ENCODE assay signal across 8 cellular contexts in the genomic region with DNA sequence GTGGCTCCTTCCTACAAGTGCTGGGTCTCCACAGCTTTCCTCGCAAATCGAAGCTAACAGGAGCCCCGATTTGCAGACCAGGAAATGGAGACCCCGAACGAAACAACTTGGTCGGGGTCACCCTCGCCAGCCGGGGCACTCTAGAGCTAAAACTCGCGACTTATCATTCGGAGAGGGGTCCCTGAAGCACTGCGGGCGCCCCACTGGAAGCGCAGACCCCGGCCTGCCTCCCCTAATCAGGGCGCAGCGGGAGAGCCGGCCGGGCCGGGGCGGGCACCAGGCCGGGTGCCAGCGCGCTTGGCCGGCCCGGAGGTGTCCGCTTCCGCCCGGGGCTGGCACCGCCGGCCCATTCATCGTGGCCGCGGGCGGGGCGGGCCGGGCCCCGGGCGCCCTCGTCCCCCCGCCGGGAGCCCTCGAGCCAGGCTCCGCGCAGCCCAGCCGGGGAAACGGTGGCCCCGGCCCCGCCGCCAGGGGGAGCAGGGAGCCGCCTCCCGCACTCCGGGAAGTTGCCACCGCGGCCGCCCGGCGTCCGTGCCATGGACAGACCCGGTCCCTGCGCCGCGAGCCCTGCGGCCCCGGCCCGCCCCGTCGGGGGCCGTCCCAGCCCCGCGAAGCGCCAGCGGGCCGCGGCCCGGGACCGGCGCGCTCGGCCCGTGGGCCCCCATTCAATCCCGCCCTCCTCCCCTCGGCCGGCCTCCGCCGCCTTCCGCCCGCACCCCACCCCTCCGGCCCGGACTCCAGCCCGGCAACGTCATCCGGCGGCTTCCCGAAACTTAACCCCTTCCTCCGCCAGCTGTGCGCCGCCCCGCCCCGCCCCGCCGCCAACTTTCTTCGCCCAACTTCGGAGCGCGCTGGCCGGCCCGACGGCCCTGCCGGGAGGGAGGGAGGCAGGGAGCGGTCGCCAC. TPM values are rescaled to one million over a fixed set of nuclear protein-coding genes. Genes with fewer than 3 reads are reported as not detected.
DNase-seq lines count a peak whose midpoint lies in the region; ATAC-seq and TF ChIP-seq lines count a peak whose summit lies in the region.

No MANE protein-coding gene starts in this region.

- H3K36me3 ChIP-seq in HUES48 (ENCODE audit: control insufficient read depth, insufficient read depth, low read length) (peaks cover 30% of the 10 kb centered on the region), SK-N-MC (ENCODE audit: insufficient read depth, low read length) (no peaks in the 10 kb centered on the region; the same call in 1 of the 2 replicates), suprapubic skin (peaks cover 15% of the 10 kb centered on the region)

- no peak for TF ChIP-seq POLR2A in suprapubic skin (IDR thresholded peaks at IDR 0.05)

- H3K4me3 ChIP-seq in HUES48 (ENCODE audit: low read depth, low read length), result peak overlapping the region; percentile 84
- peak overlapping the region; percentile 81 for H3K4me3 ChIP-seq in SK-N-MC
- H3K4me3 ChIP-seq in suprapubic skin, result peak overlapping the region; percentile 75

- H3K9ac ChIP-seq in HUES48 (ENCODE audit: low read depth, low read length) (peak overlapping the region; percentile 51; the same call in 1 of the 2 replicates), SK-N-MC (ENCODE audit: insufficient read length) (peak overlapping the region; percentile 60)

- peak; percentile 75 to 85 for TF ChIP-seq CTCF in suprapubic skin (IDR thresholded peaks at IDR 0.05)

- WGBS in suprapubic skin, result no CpG with 5 or more reads among the region's 112 CpGs

- DNase-seq in Caki2 (ENCODE audit: low read depth) (peak; percentile 67), SK-N-MC (ENCODE audit: low read depth, low spot score) (no peak), globus pallidus (ENCODE audit: low spot score) (peak; percentile 84), occipital lobe (lab: John Stamatoyannopoulos, UW) (peak; percentile 41), suprapubic skin (ENCODE audit: low spot score in 2 of 2) (peak; percentile 89 to 91)
- DNase-seq in activated naive CD4-positive, alpha-beta T cell treated with anti-CD3 and anti-CD28 coated beads, Interleukin-2, amount 50 U/mL, for 16 hours, result peak; percentile 82

- H3K27ac ChIP-seq in HUES48 (ENCODE audit: low read depth, low read length) (peak overlapping the region; percentile 73), SK-N-MC (no peak overlapping the region), suprapubic skin (peak overlapping the region; percentile 95)

- in situ Hi-C loops in Caki2 (cut with HindIII; ENCODE audit: low pct_unique_long_range_greater_than_20kb, low sequenced_read_pairs), result no loop called here

- no peak for TF ChIP-seq EP300 in suprapubic skin (IDR thresholded peaks at IDR 0.05)

- H3K9me3 ChIP-seq in HUES48 (ENCODE audit: control insufficient read depth, insufficient read depth, low read length), result no peaks in the 10 kb centered on the region
- H3K9me3 ChIP-seq in SK-N-MC (ENCODE audit: low read depth, low read length), result no peaks in the 10 kb centered on the region
- no peaks in the 10 kb centered on the region for H3K9me3 ChIP-seq in suprapubic skin

- H3K4me1 ChIP-seq in HUES48 (ENCODE audit: control insufficient read depth, insufficient read depth, low read length) (peaks cover 28% of the 10 kb centered on the region), suprapubic skin (peaks cover 24% of the 10 kb centered on the region)

- H3K27me3 ChIP-seq in HUES48 (ENCODE audit: control insufficient read depth, insufficient read depth, low read length) (no peaks in the 10 kb centered on the region), suprapubic skin (no peaks in the 10 kb centered on the region)

- peak; percentile 34 for ATAC-seq in GM21360 (IDR thresholded peaks at IDR 0.05; ENCODE audit: unreplicated experiment)

RNA-seq across cellular contexts. Expression of gene RRBP1, which starts 1.0 kb away (rescaled TPM):
- 70.4 and 78.7 TPM in 2 replicates for total RNA-seq in Caki2 (2014; rRNA removed; shearing (Covaris generic); ENCODE audit: low replicate concordance)
- total RNA-seq in occipital lobe, result 5.6 TPM
- 10 to 100 TPM; 37.5 to 52.3 (median 41.3) TPM for total RNA-seq in suprapubic skin

RNA-seq across cellular contexts. Expression of gene BANF2, which starts 18.7 kb away (rescaled TPM):
- not detected in 2 replicates for total RNA-seq in Caki2 (2014; rRNA removed; shearing (Covaris generic); ENCODE audit: low replicate concordance)
- total RNA-seq in occipital lobe (not detected), suprapubic skin (not detected)
